ENCODE assay signal across 23 cellular contexts in the genomic region with DNA sequence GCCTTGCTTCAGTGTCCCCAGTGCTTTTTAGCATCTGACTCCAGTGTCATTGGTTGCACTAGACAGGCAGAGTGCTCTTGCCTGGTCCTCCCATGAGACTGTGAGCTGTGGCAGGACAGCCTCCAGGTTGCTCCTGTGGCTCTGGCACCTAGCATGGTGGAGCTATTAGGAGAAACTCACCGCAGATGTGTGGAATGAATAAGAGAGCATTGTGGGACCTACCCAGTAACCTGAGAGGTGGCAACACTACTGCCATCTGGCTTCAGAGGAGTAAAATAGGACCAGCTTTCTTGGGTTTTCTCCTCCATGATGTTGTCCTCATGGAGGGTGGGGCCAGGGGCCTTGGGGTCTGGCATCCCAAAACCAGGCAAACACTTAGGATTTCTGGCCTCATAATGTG.
DNase-seq lines count a peak whose midpoint lies in the region; ATAC-seq and TF ChIP-seq lines count a peak whose summit lies in the region.
"Had no signal": no experiment of that assay in that cellular context is flagged by ENCODE, and none has a peak within 500 bp of the region (broad histone marks: within the 10 kb centered on the region; RNA-seq: fewer than 3 reads in every experiment).

No MANE protein-coding gene starts in this region.

- DNase-seq in GM06990 (ENCODE audit: extremely low read depth, insufficient read length), result no peak
- no peak for DNase-seq in OCI-LY7 (ENCODE audit: low spot score)
- DNase-seq in mucosa of gallbladder (ENCODE audit: low spot score), result peak; percentile 4
- DNase-seq in RPMI8226, result no peak
- DNase-seq: activated B cell treated with CpG ODN at 0.5 μM for 24 hours; activated CD4-positive, alpha-beta T cell treated with anti-CD3 and anti-CD28 coated beads, Interleukin-2, amount 50 U/mL, for 48 hours; activated gamma-delta T cell treated with Interleukin-2 at 50 U/mL for 16 hours; CD4-positive, alpha-beta T cell; DMS153; GF-D8; H7; naive B cell; NCI-H187; NCI-H446 treated with DMSO at 0.1 percent for 48 hours; NK-92 treated with Interleukin-12 subunit alpha and Interleukin-12 subunit beta, amount 100 ng/mL, for 24 hours; retina; spleen; stimulated activated CD4-positive, alpha-beta T cell treated with anti-CD3 and anti-CD28 coated beads, Interleukin-4, amount 100 ng/mL, for 24 hours; stimulated activated naive CD8-positive, alpha-beta T cell treated with anti-CD3 and anti-CD28 coated beads, Interleukin-15, Interleukin-2, amounts not matched to agents 100 U/mL and 50 U/mL, for 24 hours had no signal

- H3K9me3 ChIP-seq in OCI-LY7 (ENCODE audit: low read length), result no peaks in the 10 kb centered on the region
- H3K9me3 ChIP-seq: spleen had no signal

- no peaks in the 10 kb centered on the region for H3K9me2 ChIP-seq in OCI-LY7 (ENCODE audit: insufficient read depth, low read length)

- intact Hi-C loops in OCI-LY7 (cut with micrococcal nuclease; ENCODE audit: unreplicated experiment), result no loop called here

- no peaks in the 10 kb centered on the region for H3K27me3 ChIP-seq in GM06990 (replicated peaks; ENCODE audit: control insufficient read depth, insufficient read depth, low read length)
- H3K27me3 ChIP-seq: spleen had no signal

- H3K4me3 ChIP-seq in GM06990 (replicated peaks; ENCODE audit: low read depth, low read length) (no peak overlapping the region), OCI-LY7 (ENCODE audit: low read depth, low read length, poor library complexity, severe bottlenecking) (no peak overlapping the region)
- H3K4me3 ChIP-seq: SK-N-MC, spleen had no signal

- POLR2A ChIA-PET in OCI-LY7 (lab: Charles Lee), result no interaction called here

- no peaks in the 10 kb centered on the region for H3K79me2 ChIP-seq in OCI-LY7 (ENCODE audit: insufficient read depth, low read depth, low read length)

- H3K4me2 ChIP-seq in OCI-LY7 (ENCODE audit: low read length), result no peak overlapping the region

- H3K27ac ChIP-seq in OCI-LY7 (ENCODE audit: low read depth, low read length, poor library complexity, severe bottlenecking), result no peak overlapping the region
- H3K27ac ChIP-seq: SK-N-MC, spleen had no signal

- no TSS peak for BruUV-seq in OCI-LY7 (replicated peaks; lab: Mats Ljungman, UMichigan)

- H4K20me1 ChIP-seq in OCI-LY7 (ENCODE audit: insufficient read depth, low read length), result no peaks in the 10 kb centered on the region

- H3K36me3 ChIP-seq in GM06990 (ENCODE audit: control insufficient read depth, insufficient read depth, low read length) (no peaks in the 10 kb centered on the region), OCI-LY7 (ENCODE audit: insufficient read depth, low read length) (no peaks in the 10 kb centered on the region)
- H3K36me3 ChIP-seq: spleen had no signal

- peak; percentile 24 for TF ChIP-seq CTCF in GM06990 (IDR thresholded peaks at IDR 0.05; ENCODE audit: insufficient read depth, low read length, poor library complexity, severe bottlenecking)
- peak; percentile 29; the same call in 1 of the 2 replicates for TF ChIP-seq CTCF in OCI-LY7 (conservative IDR thresholded peaks at IDR 0.05; ENCODE audit: low read length)

- CTCF ChIA-PET in OCI-LY7 (lab: Charles Lee; ENCODE audit: unreplicated experiment), result no interaction called here

- peak; percentile 59 for ATAC-seq in GM21723 (IDR thresholded peaks at IDR 0.05; ENCODE audit: unreplicated experiment)
- no peak for ATAC-seq in GM21381 (IDR thresholded peaks at IDR 0.05; ENCODE audit: unreplicated experiment)
- ATAC-seq in GM21515 (IDR thresholded peaks at IDR 0.05; ENCODE audit: unreplicated experiment), result no peak
- ATAC-seq: stimulated activated naive CD8-positive, alpha-beta T cell treated with anti-CD3 and anti-CD28 coated beads, Interleukin-15, Interleukin-2, amounts not matched to agents 100 U/mL and 50 U/mL, for 24 hours had no signal

- H3K4me1 ChIP-seq in OCI-LY7 (ENCODE audit: insufficient read depth, low read length, poor library complexity, severe bottlenecking), result no peaks in the 10 kb centered on the region

- H2AFZ ChIP-seq in OCI-LY7 (ENCODE audit: low read length), result no peak overlapping the region
